In genomic region chr12:58871557-58871956, GRCh38 we compare ENCODE assay signal across 28 cellular contexts. TPM values are rescaled to one million over a fixed set of nuclear protein-coding genes. Genes with fewer than 3 reads are reported as not detected.
DNase-seq lines count a peak whose midpoint lies in the region; ATAC-seq lines count a peak whose summit lies in the region.
"Had no signal": no experiment of that assay in that cellular context is flagged by ENCODE, and none has a peak within 500 bp of the region (broad histone marks: within the 10 kb centered on the region; RNA-seq: fewer than 3 reads in every experiment).

No MANE protein-coding gene starts in this region.

- no peaks in the 10 kb centered on the region for H3K27me3 ChIP-seq in subcutaneous abdominal adipose tissue (ENCODE audit: control insufficient read depth in 5 of 5, insufficient read depth in 4 of 5, low read length in 5 of 5)
- H3K27me3 ChIP-seq: dorsolateral prefrontal cortex, ovary had no signal

- in situ Hi-C loops in SK-MEL-5 (cut with HindIII; ENCODE audit: low pct_unique_long_range_greater_than_20kb, low sequenced_read_pairs), result no loop called here

- H3K9me3 ChIP-seq in subcutaneous abdominal adipose tissue (ENCODE audit: control insufficient read depth in 5 of 5, low read length in 5 of 5), result no peaks in the 10 kb centered on the region
- H3K9me3 ChIP-seq: ovary had no signal

- H3K36me3 ChIP-seq in subcutaneous abdominal adipose tissue (ENCODE audit: control insufficient read depth in 5 of 5, insufficient read depth in 5 of 5, low read length in 5 of 5), result peaks cover 37 to 64% (median 42%) of the 10 kb centered on the region in 5 donors
- H3K36me3 ChIP-seq: ovary had no signal

- peak overlapping the region in 1 of 5 donors; percentile 6 for H3K9ac ChIP-seq in subcutaneous abdominal adipose tissue (ENCODE audit: low read length in 5 of 5)

- ATAC-seq in GM19395 (IDR thresholded peaks at IDR 0.05; ENCODE audit: unreplicated experiment), result no peak
- ATAC-seq: GM23338; left ventricle myocardium superior; natural killer cell treated with Interleukin-12 subunit alpha and Interleukin-12 subunit beta and Interleukin-15 and Interleukin-18, amount 100 ng/mL, for 72 hours had no signal

- peak overlapping the region; percentile 18 for H3K27ac ChIP-seq in subcutaneous abdominal adipose tissue (ENCODE audit: low read depth, low read length)
- H3K27ac ChIP-seq: dorsolateral prefrontal cortex, ovary had no signal

- peaks cover 0 to 10% (median 0%) of the 10 kb centered on the region in 5 donors for H3K4me1 ChIP-seq in subcutaneous abdominal adipose tissue (ENCODE audit: control insufficient read depth in 5 of 5, insufficient read depth in 5 of 5, low read length in 5 of 5)

- DNase-seq in ELR (ENCODE audit: low read depth), result peak; percentile 40
- peak; percentile 34 for DNase-seq in SK-MEL-5 (ENCODE audit: low read depth, low spot score)
- DNase-seq in fibroblast of peridontal ligament (ENCODE audit: extremely low read depth), result peak; percentile 69
- no peak for DNase-seq in UCSD-AML1 (lab: John Stamatoyannopoulos, UW; ENCODE audit: unreplicated experiment)
- no peak for DNase-seq in NCI-H2107 treated with DMSO at 0.1 percent for 48 hours (lab: John Stamatoyannopoulos, UW; ENCODE audit: unreplicated experiment)
- DNase-seq: activated CD4-positive, alpha-beta T cell treated with anti-CD3 and anti-CD28 coated beads, Interleukin-2, amount 50 U/mL, for 4 hours; activated CD4-positive, CD25-positive, alpha-beta regulatory T cell; activated CD8-positive, alpha-beta memory T cell treated with anti-CD3 and anti-CD28 coated beads, Interleukin-2, amount 50 U/mL, for 48 hours; activated naive CD8-positive, alpha-beta T cell treated with anti-CD3 and anti-CD28 coated beads, Interleukin-2, amount 10 ng/mL, durations not matched to agents 7 days and 5 days; AML-193; CD4-positive, alpha-beta memory T cell; central memory CD4-positive, alpha-beta T cell; dorsolateral prefrontal cortex; KG1; left ventricle myocardium superior; midbrain; MV-4-11; NCI-H187 treated with DMSO at 0.1 percent for 48 hours; NCI-H774; ovary; retina; stimulated activated CD4-positive, alpha-beta T cell treated with anti-CD3 and anti-CD28 coated beads, Interleukin-12 subunit alpha, Interleukin-12 subunit beta, amount 100 ng/mL, for 4 hours; stimulated activated CD4-positive, alpha-beta T cell treated with anti-CD3 and anti-CD28 coated beads, Interleukin-4, amount 100 ng/mL, for 4 hours; stimulated activated naive CD4-positive, alpha-beta T cell treated with Interleukin-2 at 50 U/mL for 16 hours had no signal

- peak overlapping the region; percentile 24 to 50 (median 41) for H3K4me3 ChIP-seq in subcutaneous abdominal adipose tissue (ENCODE audit: low read depth in 1 of 5, low read length in 5 of 5)
- H3K4me3 ChIP-seq: dorsolateral prefrontal cortex, GM23338, ovary had no signal

RNA-seq across cellular contexts. Expression of gene LRIG3, which starts 48.7 kb away (rescaled TPM):
- total RNA-seq in SK-MEL-5 (2014; rRNA removed; shearing (Covaris generic)), result 7.6 and 8.9 TPM in 2 replicates
- polyA plus RNA-seq in SK-MEL-5 (2015; cell fraction: cytosol; rRNA removed), result 2.3 and 2.4 TPM in 2 replicates
- polyA plus RNA-seq in SK-MEL-5 (2015; cell fraction: nucleus; rRNA removed), result 8.1 and 19.1 TPM in 2 replicates
- total RNA-seq: activated naive CD8-positive, alpha-beta T cell treated with anti-CD3 and anti-CD28 coated beads, Interleukin-2, amount 10 ng/mL, durations not matched to agents 7 days and 5 days; CD4-positive, alpha-beta memory T cell; natural killer cell treated with Interleukin-12 subunit alpha and Interleukin-12 subunit beta and Interleukin-15 and Interleukin-18, amount 100 ng/mL, for 72 hours had no signal
- polyA plus RNA-seq: CD4-positive, alpha-beta memory T cell had no signal

Comparison
In these comparisons a context has a peak if more than half of its experiments do, and no peak if none do; other contexts are left out.
1. DNase-seq: peak in ELR (single experiment), SK-MEL-5 (single experiment) and fibroblast of peridontal ligament (single experiment); none in UCSD-AML1 (single experiment) and NCI-H2107 treated with DMSO at 0.1 percent for 48 hours (single experiment).